ENCODE assay signal across 1 cellular context in genomic region chr11:125588505-125588904, GRCh38.
TF ChIP-seq lines count a peak whose summit lies in the region.

No MANE protein-coding gene starts in this region.

TF ChIP-seq in SK-N-SH, 30 proteins besides CTCF, POLR2A, EP300 and RAD21 (continued from another document):
- TF ChIP-seq REST (IDR thresholded peaks at IDR 0.05; ENCODE audit: low read depth, low read length) = no peak
- TF ChIP-seq, protein P1, sequence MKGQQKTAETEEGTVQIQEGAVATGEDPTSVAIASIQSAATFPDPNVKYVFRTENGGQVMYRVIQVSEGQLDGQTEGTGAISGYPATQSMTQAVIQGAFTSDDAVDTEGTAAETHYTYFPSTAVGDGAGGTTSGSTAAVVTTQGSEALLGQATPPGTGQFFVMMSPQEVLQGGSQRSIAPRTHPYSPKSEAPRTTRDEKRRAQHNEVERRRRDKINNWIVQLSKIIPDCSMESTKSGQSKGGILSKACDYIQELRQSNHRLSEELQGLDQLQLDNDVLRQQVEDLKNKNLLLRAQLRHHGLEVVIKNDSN (IDR thresholded peaks at IDR 0.05; ENCODE audit: borderline replicate concordance, low read depth) = no peak
